Comparison of ENCODE assay signal across 15 cellular contexts in the genomic region with DNA sequence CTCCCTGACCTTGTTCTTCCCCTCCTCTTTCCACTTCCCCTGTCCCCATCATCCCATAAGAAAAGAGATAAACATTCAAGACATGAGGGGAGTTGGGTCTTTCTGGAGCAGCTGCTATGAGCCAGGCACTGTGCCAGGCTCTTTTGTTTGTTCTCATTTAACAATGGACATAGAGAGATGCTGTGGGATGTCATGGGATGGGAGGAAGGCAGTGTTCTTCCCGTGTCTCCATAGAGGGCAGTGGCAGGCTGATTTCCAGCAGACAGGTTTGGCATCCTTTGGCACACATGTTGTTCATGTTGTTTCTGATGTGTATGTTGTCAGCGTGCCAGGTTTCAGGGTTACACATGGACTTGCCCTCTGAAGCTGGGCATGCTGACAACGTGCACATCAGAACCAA. TPM values are rescaled to one million over a fixed set of nuclear protein-coding genes. Genes with fewer than 3 reads are reported as not detected.
DNase-seq lines count a peak whose midpoint lies in the region; ATAC-seq and TF ChIP-seq lines count a peak whose summit lies in the region.
"Had no signal": no experiment of that assay in that cellular context is flagged by ENCODE, and none has a peak within 500 bp of the region (broad histone marks: within the 10 kb centered on the region; RNA-seq: fewer than 3 reads in every experiment).

No MANE protein-coding gene starts in this region.

- no peak for ATAC-seq in GM19463 (IDR thresholded peaks at IDR 0.05; ENCODE audit: unreplicated experiment)
- ATAC-seq in omental fat pad (ENCODE audit: low FRiP score): no peak
- ATAC-seq: naive thymus-derived CD8-positive, alpha-beta T cell had no signal

- in situ Hi-C loops in G401 (cut with HindIII; ENCODE audit: low sequenced_read_pairs): no loop called here

- DNase-seq in G401 (ENCODE audit: low spot score) (peak; percentile 11), NCI-H1694 treated with DMSO at 0.1 percent for 48 hours (lab: John Stamatoyannopoulos, UW) (peak; percentile 74), amygdala (lab: John Stamatoyannopoulos, UW) (peak in 34 of 56 donors; percentile 10 to 79 (median 40)), pons (ENCODE audit: low spot score) (peak; percentile 88), CD1c-positive myeloid dendritic cell (ENCODE audit: extremely low spot score) (no peak), omental fat pad (ENCODE audit: low spot score) (no peak)
- DNase-seq: activated gamma-delta T cell treated with Interleukin-2 at 50 U/mL for 16 hours; cerebellar nuclear complex; DMS153; mammary epithelial cell; NCI-H187; stimulated activated CD4-positive, alpha-beta T cell treated with anti-CD3 and anti-CD28 coated beads, Interleukin-4, amount 100 ng/mL, for 24 hours; SW 1271 had no signal

- no peak for TF ChIP-seq CTCF in omental fat pad (IDR thresholded peaks at IDR 0.05)

RNA-seq across cellular contexts. Expression of a gene that starts 44.0 kb away (rescaled TPM):
- total RNA-seq in G401 (2014; rRNA removed; shearing (Covaris generic)): 2.3 and 3.6 TPM in 2 replicates
- total RNA-seq in omental fat pad: 1 to 10 TPM; 2.2 to 4.3 (median 2.5) TPM

Comparison
In these comparisons a context has a peak if more than half of its experiments do, and no peak if none do; other contexts are left out.
1. DNase-seq: peak in G401 (single experiment), NCI-H1694 treated with DMSO at 0.1 percent for 48 hours (single experiment), amygdala (34 of 56) and pons (single experiment); none in CD1c-positive myeloid dendritic cell (single experiment) and omental fat pad (single experiment).